8 cellular contexts compared by ENCODE assay signal in the genomic region with DNA sequence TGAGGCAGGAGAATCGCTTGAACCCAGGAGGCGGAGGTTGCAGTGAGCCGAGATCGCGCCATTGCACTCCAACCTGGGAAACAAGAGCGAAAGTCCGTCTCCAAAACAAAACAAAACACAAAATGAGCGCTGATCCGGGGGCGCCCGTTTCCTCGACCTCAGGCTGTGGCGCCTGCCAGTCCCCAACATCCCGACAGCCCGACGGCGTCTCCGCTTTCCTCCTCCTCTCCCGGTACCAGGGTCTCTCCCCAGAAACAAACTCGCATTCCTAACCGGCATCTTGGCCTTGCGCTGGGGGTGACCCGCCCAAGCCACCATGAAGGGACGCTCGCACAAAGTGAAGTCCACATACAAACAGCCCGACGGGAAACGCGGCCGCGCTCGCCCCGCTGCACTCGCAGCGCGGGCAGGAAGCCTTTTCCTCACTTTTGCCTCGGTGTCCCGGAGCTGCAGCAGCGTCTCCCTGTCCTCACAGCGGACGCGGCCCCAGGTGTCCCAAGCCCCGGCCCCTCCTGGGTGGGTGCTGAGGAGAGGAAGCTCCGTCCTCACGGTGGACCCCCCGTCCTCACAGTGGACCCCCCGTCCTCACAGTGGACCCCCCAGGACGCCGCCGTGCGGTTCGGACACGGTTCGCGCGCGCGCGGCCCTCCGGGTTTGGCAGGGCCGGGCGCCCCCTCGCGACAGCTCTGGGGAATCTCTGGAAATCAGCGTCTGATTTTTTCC. TPM values are rescaled to one million over a fixed set of nuclear protein-coding genes. Genes with fewer than 3 reads are reported as not detected.
DNase-seq lines count a peak whose midpoint lies in the region; TF ChIP-seq lines count a peak whose summit lies in the region.
"Not testable (repeated sequence)": the region's sequence is repeated elsewhere in the genome, so short reads cannot be mapped to it uniquely, and the experiment has no call there.

No MANE protein-coding gene starts in this region.

- H3K9me2 ChIP-seq in hepatocyte (replicated peaks; ENCODE audit: insufficient read depth); neural cell (ENCODE audit: insufficient read depth, low read length): not testable (repeated sequence)

- not testable (repeated sequence) for TF ChIP-seq EP300 in neural cell (conservative IDR thresholded peaks at IDR 0.05; ENCODE audit: poor library complexity, severe bottlenecking)

- not testable (repeated sequence) for TF ChIP-seq RAD21 in neural cell (conservative IDR thresholded peaks at IDR 0.05)

- not testable (repeated sequence) for H3K4me1 Mint-ChIP-seq in chondrocyte (ENCODE audit: low read depth)

- not testable (repeated sequence) for H3K9me3 Mint-ChIP-seq in chondrocyte (ENCODE audit: low read depth)

- TF ChIP-seq CTCF in BJ (IDR thresholded peaks at IDR 0.05; ENCODE audit: insufficient read depth, low read depth, low read length) (peak; percentile 73), chondrocyte (IDR thresholded peaks at IDR 0.05) (peak; percentile 87), hepatocyte (IDR thresholded peaks at IDR 0.05; ENCODE audit: poor library complexity) (peak; percentile 93), neural cell (IDR thresholded peaks at IDR 0.05; ENCODE audit: poor library complexity, severe bottlenecking) (peak; percentile 54)

- H3K79me2 ChIP-seq in hepatocyte; neural cell (replicated peaks; ENCODE audit: insufficient read depth, low read length): not testable (repeated sequence)

- H3K4me3 ChIP-seq in BJ (ENCODE audit: low read depth, low read length), result peak overlapping the region; percentile 54
- peak overlapping the region; percentile 97 for H3K4me3 ChIP-seq in hepatocyte
- peak overlapping the region; percentile 57 for H3K4me3 ChIP-seq in neural cell (ENCODE audit: low read length)

- H3K4me1 ChIP-seq in hepatocyte (ENCODE audit: insufficient read depth), result not testable (repeated sequence)

- peak overlapping the region; percentile 61 for H3K27ac ChIP-seq in hepatocyte
- not testable (repeated sequence) for H3K27ac ChIP-seq in neural cell (ENCODE audit: low read length)

- not testable (repeated sequence) for H3K36me3 ChIP-seq in BJ (ENCODE audit: control insufficient read depth, insufficient read depth, low read length); hepatocyte (replicated peaks; ENCODE audit: insufficient read depth, low read depth); neural cell (ENCODE audit: insufficient read depth, low read length)

- H3K27ac Mint-ChIP-seq in chondrocyte (ENCODE audit: unreplicated experiment), result peak overlapping the region; percentile 22

- peak overlapping the region; percentile 92 for H2AFZ ChIP-seq in hepatocyte
- not testable (repeated sequence) for H2AFZ ChIP-seq in neural cell (ENCODE audit: low read depth, low read length)

- POLR2A ChIA-PET in BJ (lab: Charles Lee), result not testable (repeated sequence)

- H4K20me1 ChIP-seq in hepatocyte (ENCODE audit: insufficient read depth, poor library complexity, severe bottlenecking); neural cell (ENCODE audit: insufficient read depth): not testable (repeated sequence)

- H3K27me3 Mint-ChIP-seq in chondrocyte (ENCODE audit: low read depth), result not testable (repeated sequence)

- H3F3A ChIP-seq in neural cell (ENCODE audit: insufficient read depth, low read length, poor library complexity, severe bottlenecking), result not testable (repeated sequence)

- DNase-seq in BJ (ENCODE audit: low read depth); chondrocyte (ENCODE audit: low spot score): not testable (repeated sequence)
- DNase-seq in HCEC 1CT (peak; percentile 56), NOMO-1 (lab: John Stamatoyannopoulos, UW; ENCODE audit: unreplicated experiment in 2 of 2) (peak; percentile 30 to 44), hepatocyte (ENCODE audit: low spot score) (peak; percentile 85)
- peak; percentile 12 to 39 (median 18) for DNase-seq in activated CD8-positive, alpha-beta memory T cell treated with anti-CD3 and anti-CD28 coated beads for 48 hours (ENCODE audit: low read depth in 2 of 3, low spot score in 2 of 3)
- DNase-seq in stimulated activated CD8-positive, alpha-beta memory T cell treated with anti-CD3 and anti-CD28 coated beads, Interleukin-4, amount 100 ng/mL, for 48 hours, result peak; percentile 63

- not testable (repeated sequence) for H3K9me3 ChIP-seq in hepatocyte (ENCODE audit: low read depth); neural cell (ENCODE audit: low read length)

- peak overlapping the region; percentile 89 for H3K4me2 ChIP-seq in hepatocyte
- not testable (repeated sequence) for H3K4me2 ChIP-seq in neural cell (ENCODE audit: low read length)

- CTCF ChIA-PET in BJ (lab: Yijun Ruan, JAX), result interaction anchor here (0.8 to 2.8 kb wide), 5 partner anchors 11 to 22 kb away, joined by 3 to 10 read pairs (median 3); no protein-coding TSS in a partner anchor

- peak overlapping the region; percentile 86 for H3K4me3 Mint-ChIP-seq in chondrocyte (ENCODE audit: unreplicated experiment)

- not testable (repeated sequence) for H3K36me3 Mint-ChIP-seq in chondrocyte (ENCODE audit: low read depth)

- WGBS in hepatocyte (ENCODE audit: low lambda C conversion rate, missing lambda C conversion rate), result 6% methylated on average over 61 of the region's 65 CpGs

- not testable (repeated sequence) for H3K27me3 ChIP-seq in BJ (ENCODE audit: control insufficient read depth, insufficient read depth, low read length); hepatocyte
- peaks cover 18% of the 10 kb centered on the region for H3K27me3 ChIP-seq in neural cell (ENCODE audit: insufficient read depth, low read depth, low read length)

- not testable (repeated sequence) for H3K9ac ChIP-seq in neural cell (ENCODE audit: low read length)

RNA-seq across cellular contexts. Expression of gene TUBB8, which starts 24.6 kb away (rescaled TPM):
- 0.10 TPM in 1 of 2 replicates, not detected in the other for polyA plus RNA-seq in BJ (2011; rRNA removed)
- polyA minus RNA-seq in BJ (2011; rRNA and poly(A)+ RNA removed), result not detected in 2 replicates
- total RNA-seq in chondrocyte, result 0.22 TPM in 1 of 3 replicates, not detected in the others
- 0.70 and 0.80 TPM in 2 replicates for total RNA-seq in hepatocyte
- 0.10 and 0.23 TPM in 2 replicates for polyA plus RNA-seq in hepatocyte
- polyA plus RNA-seq in neural cell, result 0.46 and 0.69 TPM in 2 replicates
- polyA minus RNA-seq in neural cell, result not detected in 2 replicates
